In genomic region chr12:89932950-89933349, GRCh38 we compare ENCODE assay signal across 21 cellular contexts.
DNase-seq lines count a peak whose midpoint lies in the region; ATAC-seq, FAIRE-seq and TF ChIP-seq lines count a peak whose summit lies in the region.
"Had no signal": no experiment of that assay in that cellular context is flagged by ENCODE, and none has a peak within 500 bp of the region (broad histone marks: within the 10 kb centered on the region; RNA-seq: fewer than 3 reads in every experiment).

No MANE protein-coding gene starts in this region.

- no peak overlapping the region for H3K4me3 Mint-ChIP-seq in activated CD8-positive, alpha-beta T cell treated with anti-CD3 and anti-CD28 coated beads for 36 hours
- H3K4me3 Mint-ChIP-seq: activated T-helper 1 cell treated with anti-CD3 and anti-CD28 coated beads, Interleukin-12 subunit alpha, Interleukin-12 subunit beta, Interleukin-2, Interleukin-4 antibody, amounts not matched to agents 30 ng/mL and 10 ng/mL and 1 ng/mL, durations not matched to agents 14 hours and 24 hours and 36 hours had no signal

- no peak overlapping the region for H3K27ac Mint-ChIP-seq in activated CD8-positive, alpha-beta T cell treated with anti-CD3 and anti-CD28 coated beads for 36 hours
- H3K27ac Mint-ChIP-seq: activated T-helper 1 cell treated with anti-CD3 and anti-CD28 coated beads, Interleukin-12 subunit alpha, Interleukin-12 subunit beta, Interleukin-2, Interleukin-4 antibody, amounts not matched to agents 30 ng/mL and 10 ng/mL and 1 ng/mL, durations not matched to agents 14 hours and 24 hours and 36 hours had no signal

- H3K27ac ChIP-seq in lower lobe of right lung (no peak overlapping the region), prostate gland (no peak overlapping the region)
- H3K27ac ChIP-seq: C4-2B, spleen, stomach, vagina had no signal

- peaks cover 20% of the 10 kb centered on the region for H3K4me1 Mint-ChIP-seq in activated CD8-positive, alpha-beta T cell treated with anti-CD3 and anti-CD28 coated beads for 36 hours (ENCODE audit: low read depth)

- no peak for FAIRE-seq in HTR-8/SVneo (lab: Jason Lieb, UNC)
- FAIRE-seq: H54, K562 had no signal

- TF ChIP-seq CTCF in activated CD8-positive, alpha-beta T cell treated with anti-CD3 and anti-CD28 coated beads for 36 hours (IDR thresholded peaks at IDR 0.05) = no peak
- no peak for TF ChIP-seq CTCF in lower lobe of right lung (IDR thresholded peaks at IDR 0.05)
- no peak for TF ChIP-seq CTCF in prostate gland (IDR thresholded peaks at IDR 0.05)

- H3K9me3 ChIP-seq in lower lobe of right lung = no peaks in the 10 kb centered on the region
- H3K9me3 ChIP-seq in prostate gland = no peaks in the 10 kb centered on the region
- H3K9me3 ChIP-seq: spleen, stomach, vagina had no signal

- no peaks in the 10 kb centered on the region for H3K36me3 Mint-ChIP-seq in activated CD8-positive, alpha-beta T cell treated with anti-CD3 and anti-CD28 coated beads for 36 hours (ENCODE audit: low read depth)

- no peaks in the 10 kb centered on the region for H3K27me3 ChIP-seq in lower lobe of right lung (ENCODE audit: low read depth)
- H3K27me3 ChIP-seq in prostate gland (replicated peaks; ENCODE audit: insufficient read depth) = no peaks in the 10 kb centered on the region
- H3K27me3 ChIP-seq: spleen, stomach, vagina had no signal

- no peaks in the 10 kb centered on the region for H3K36me3 ChIP-seq in lower lobe of right lung
- H3K36me3 ChIP-seq in prostate gland = no peaks in the 10 kb centered on the region
- H3K36me3 ChIP-seq: spleen, stomach, vagina had no signal

- CTCF ChIA-PET in activated CD8-positive, alpha-beta T cell treated with anti-CD3 and anti-CD28 coated beads for 36 hours (lab: Charles Lee) = no interaction called here

- H3K9me3 Mint-ChIP-seq in activated CD8-positive, alpha-beta T cell treated with anti-CD3 and anti-CD28 coated beads for 36 hours = no peaks in the 10 kb centered on the region
- H3K9me3 Mint-ChIP-seq: activated T-helper 1 cell treated with anti-CD3 and anti-CD28 coated beads, Interleukin-12 subunit alpha, Interleukin-12 subunit beta, Interleukin-2, Interleukin-4 antibody, amounts not matched to agents 30 ng/mL and 10 ng/mL and 1 ng/mL, durations not matched to agents 14 hours and 24 hours and 36 hours had no signal

- TF ChIP-seq POLR2A in prostate gland (IDR thresholded peaks at IDR 0.05) = no peak

- intact Hi-C loops in activated CD8-positive, alpha-beta T cell treated with anti-CD3 and anti-CD28 coated beads for 36 hours (cut with micrococcal nuclease) = no loop called here
- intact Hi-C loops in lower lobe of right lung (cut with DNase I) (no loop called here), prostate gland (cut with DNase I) (no loop called here)

- H3K4me1 ChIP-seq in lower lobe of right lung (no peaks in the 10 kb centered on the region), prostate gland (replicated peaks) (no peaks in the 10 kb centered on the region)
- H3K4me1 ChIP-seq: stomach, vagina had no signal

- H3K4me3 ChIP-seq in lower lobe of right lung (no peak overlapping the region), prostate gland (no peak overlapping the region)
- H3K4me3 ChIP-seq: K562, spleen, stomach, vagina had no signal

- ATAC-seq in activated CD8-positive, alpha-beta T cell treated with anti-CD3 and anti-CD28 coated beads for 36 hours = peak; percentile 64
- peak; percentile 30 to 42 for ATAC-seq in lower lobe of right lung
- no peak for ATAC-seq in HG02970 (IDR thresholded peaks at IDR 0.05; ENCODE audit: low FRiP score, unreplicated experiment)
- ATAC-seq: K562 had no signal

- POLR2A ChIA-PET in activated CD8-positive, alpha-beta T cell treated with anti-CD3 and anti-CD28 coated beads for 36 hours (lab: Charles Lee) = interaction anchor here (1.1 kb wide), 1 partner anchor 15 kb away, joined by 3 read pairs; no protein-coding TSS in a partner anchor

- H3K27me3 Mint-ChIP-seq in activated CD8-positive, alpha-beta T cell treated with anti-CD3 and anti-CD28 coated beads for 36 hours = no peaks in the 10 kb centered on the region

- DNase-seq in DMS79 treated with DMSO at 0.1 percent for 48 hours (lab: John Stamatoyannopoulos, UW) = peak; percentile 22
- peak; percentile 24 for DNase-seq in HTR-8/SVneo (ENCODE audit: insufficient read length, low spot score)
- peak; percentile 20 for DNase-seq in activated CD8-positive, alpha-beta T cell treated with anti-CD3 and anti-CD28 coated beads for 36 hours
- no peak for DNase-seq in lower lobe of right lung
- DNase-seq in GF-D8 (lab: John Stamatoyannopoulos, UW) = no peak
- DNase-seq in prostate gland (ENCODE audit: low spot score) = no peak
- DNase-seq: activated CD4-positive, alpha-beta T cell treated with anti-CD3 and anti-CD28 coated beads, Interleukin-2, amount 50 U/mL, for 1 hour; aorta; EL; head of caudate nucleus; NCI-H146; posterior cingulate gyrus; SIG-M5; spleen; stomach had no signal

- 79% methylated on average over 4 of the region's 4 CpGs for WGBS in prostate gland

Comparison
In these comparisons a context has a peak if more than half of its experiments do, and no peak if none do; other contexts are left out.
1. DNase-seq: peak in DMS79 treated with DMSO at 0.1 percent for 48 hours (single experiment), HTR-8/SVneo (single experiment) and activated CD8-positive, alpha-beta T cell treated with anti-CD3 and anti-CD28 coated beads for 36 hours (single experiment); none in lower lobe of right lung (single experiment), GF-D8 (single experiment) and prostate gland (single experiment).